In the genomic region with DNA sequence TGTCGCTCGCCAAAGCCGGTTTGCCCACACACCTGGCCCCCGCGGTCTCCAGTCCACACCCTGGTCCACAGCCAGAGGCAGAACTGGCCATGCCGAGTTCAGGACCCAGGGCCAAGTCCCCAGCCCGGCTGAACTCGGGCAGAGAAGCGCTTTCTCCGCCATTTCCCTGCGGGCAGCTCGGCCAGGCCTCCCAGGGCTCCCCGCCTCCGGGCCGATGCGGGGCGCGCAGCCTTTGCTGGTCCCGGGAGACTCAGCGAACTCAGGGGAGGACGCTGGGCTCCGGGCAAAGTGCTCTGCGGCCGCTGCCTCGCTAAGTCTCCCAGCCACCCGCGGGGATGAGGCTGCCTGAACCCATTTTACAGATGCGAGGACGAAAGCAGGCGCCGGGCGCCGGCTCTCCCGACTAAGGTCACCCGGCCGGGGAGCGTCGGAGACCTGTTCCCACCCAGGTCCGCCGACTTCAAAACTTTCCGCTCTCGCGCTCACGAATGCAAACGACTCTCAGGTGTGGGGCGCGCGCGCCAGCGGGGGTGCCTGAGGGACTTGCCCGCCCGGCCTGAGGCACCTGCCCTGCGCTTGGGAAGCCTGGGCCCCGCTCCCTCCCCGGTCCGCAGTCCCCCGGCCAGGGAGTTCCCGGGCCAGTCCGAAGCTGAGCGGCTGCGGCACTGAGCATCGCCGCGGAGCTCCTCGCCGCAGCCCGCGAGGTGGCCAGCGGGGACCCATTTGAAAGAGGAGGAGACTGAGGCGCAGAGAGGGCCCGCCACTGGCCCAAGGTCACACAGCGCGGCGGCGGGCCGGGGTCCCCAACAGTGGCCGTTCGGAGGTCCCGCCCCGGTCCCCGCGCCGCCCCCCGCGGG, we compare ENCODE assay signal across 8 cellular contexts. TPM values are rescaled to one million over a fixed set of nuclear protein-coding genes. Genes with fewer than 3 reads are reported as not detected.
A peak's percentile ranks its signal among the peaks of the same experiment; 100 is the strongest.
DNase-seq lines count a peak whose midpoint lies in the region; ATAC-seq, FAIRE-seq and TF ChIP-seq lines count a peak whose summit lies in the region.

No MANE protein-coding gene starts in this region.

- no peaks in the 10 kb centered on the region for H4K20me1 ChIP-seq in keratinocyte (ENCODE audit: control insufficient read depth, extremely low read depth, insufficient read depth, low read length)

- H3K9me1 ChIP-seq in keratinocyte (ENCODE audit: control insufficient read depth, extremely low read depth, insufficient read depth, low read length), result no peaks in the 10 kb centered on the region

- peak; percentile 68 for DNase-seq in GM12865 (ENCODE audit: low read depth)
- no peak for DNase-seq in keratinocyte (ENCODE audit: low read depth, low spot score)
- DNase-seq in stimulated activated CD8-positive, alpha-beta memory T cell treated with anti-CD3 and anti-CD28 coated beads, Interleukin-2, amount 100 ng/mL, for 48 hours (ENCODE audit: low read depth in 2 of 2), result peak; percentile 17 to 22
- no peak for DNase-seq in cerebellum (ENCODE audit: low spot score)
- no peak for DNase-seq in NCI-H2107 treated with DMSO at 0.1 percent for 48 hours (lab: John Stamatoyannopoulos, UW; ENCODE audit: unreplicated experiment)

- no peak overlapping the region for H3K9ac ChIP-seq in keratinocyte (ENCODE audit: control insufficient read depth, extremely low read depth, insufficient read depth, low read length)

- H3K36me3 Mint-ChIP-seq in activated naive CD4-positive, alpha-beta T cell treated with anti-CD3 and anti-CD28 coated beads, Interleukin-2, amount 50 U/mL, for 24 hours, result no peaks in the 10 kb centered on the region

- no peak overlapping the region for H3K27ac Mint-ChIP-seq in activated naive CD4-positive, alpha-beta T cell treated with anti-CD3 and anti-CD28 coated beads, Interleukin-2, amount 50 U/mL, for 24 hours

- H3K9me3 ChIP-seq in KOPT-K1 (ENCODE audit: insufficient read depth, low read length, poor library complexity, severe bottlenecking) (no peaks in the 10 kb centered on the region), keratinocyte (ENCODE audit: control insufficient read depth, low read depth, low read length) (no peaks in the 10 kb centered on the region)

- TF ChIP-seq CTCF in GM12865 (IDR thresholded peaks at IDR 0.05; ENCODE audit: insufficient read depth, low read depth, low read length, missing control alignments), result no peak
- TF ChIP-seq CTCF in keratinocyte (optimal IDR thresholded peaks at IDR 0.05 in 1 of 3, IDR thresholded peaks at IDR 0.05 in 1 of 3, conservative IDR thresholded peaks at IDR 0.05 in 1 of 3; ENCODE audit: extremely low read depth in 1 of 3, insufficient read depth in 2 of 3, low read length in 3 of 3), result no peak

- H3K36me3 ChIP-seq in KOPT-K1 (ENCODE audit: insufficient read depth, low read length) (peaks cover 28% of the 10 kb centered on the region), keratinocyte (ENCODE audit: control insufficient read depth in 2 of 2, extremely low read depth in 1 of 2, insufficient read depth in 2 of 2, low read length in 2 of 2) (no peaks in the 10 kb centered on the region)

- no peak for FAIRE-seq in keratinocyte (lab: Jason Lieb, UNC)

- peak overlapping the region; percentile 94 for H3K27ac ChIP-seq in KOPT-K1 (ENCODE audit: low read depth, low read length, poor library complexity, severe bottlenecking)
- H3K27ac ChIP-seq in keratinocyte (ENCODE audit: control insufficient read depth, insufficient read depth, low read length), result no peak overlapping the region

- ATAC-seq in GM21786 (IDR thresholded peaks at IDR 0.05; ENCODE audit: unreplicated experiment), result peak; percentile 30

- no peaks in the 10 kb centered on the region for H3K79me2 ChIP-seq in keratinocyte (ENCODE audit: control insufficient read depth, insufficient read depth, low read length)

- peaks cover 6% of the 10 kb centered on the region for H3K4me1 Mint-ChIP-seq in activated naive CD4-positive, alpha-beta T cell treated with anti-CD3 and anti-CD28 coated beads, Interleukin-2, amount 50 U/mL, for 24 hours

- no peaks in the 10 kb centered on the region for H3K4me1 ChIP-seq in keratinocyte (ENCODE audit: control insufficient read depth, extremely low read depth, insufficient read depth, low read length)

- H3K4me2 ChIP-seq in keratinocyte (ENCODE audit: control insufficient read depth, extremely low read depth, insufficient read depth, low read depth, low read length), result peak overlapping the region; percentile 51

- peak overlapping the region; percentile 85 for H3K4me3 Mint-ChIP-seq in activated naive CD4-positive, alpha-beta T cell treated with anti-CD3 and anti-CD28 coated beads, Interleukin-2, amount 50 U/mL, for 24 hours

- dilution Hi-C loops in keratinocyte (cut with MboI; ENCODE audit: extremely low pct_ligation_motif_present, low sequenced_read_pairs), result no loop called here

- peaks cover 66% of the 10 kb centered on the region for H3K27me3 ChIP-seq in keratinocyte (ENCODE audit: control insufficient read depth, extremely low read depth, insufficient read depth, low read length)

- H3K9me3 Mint-ChIP-seq in activated naive CD4-positive, alpha-beta T cell treated with anti-CD3 and anti-CD28 coated beads, Interleukin-2, amount 50 U/mL, for 24 hours, result no peaks in the 10 kb centered on the region

- H2AFZ ChIP-seq in keratinocyte (ENCODE audit: control insufficient read depth, low read length), result no peak overlapping the region

- H3K4me3 ChIP-seq in GM12865 (ENCODE audit: low read depth, low read length) (peak overlapping the region; percentile 71), keratinocyte (ENCODE audit: control insufficient read depth in 2 of 3, extremely low read depth in 1 of 3, insufficient read depth in 2 of 3, low read depth in 1 of 3, low read length in 3 of 3) (peak overlapping the region; percentile 18 to 42 (median 27))

- peaks cover 21% of the 10 kb centered on the region for H3K27me3 Mint-ChIP-seq in activated naive CD4-positive, alpha-beta T cell treated with anti-CD3 and anti-CD28 coated beads, Interleukin-2, amount 50 U/mL, for 24 hours

RNA-seq across cellular contexts. Expression of a gene that starts 0.6 kb away (rescaled TPM):
- 0.05 to 0.14 TPM in 2 of 3 replicates, not detected in the other for polyA plus RNA-seq in keratinocyte
- not detected for polyA plus RNA-seq in keratinocyte (2011; ENCODE audit: low read depth)
- polyA plus RNA-seq in keratinocyte (2011; cell fraction: cytosol; rRNA removed), result 0.07 and 0.09 TPM in 2 replicates
- 0.15 TPM in 2 replicates for polyA plus RNA-seq in keratinocyte (2011; cell fraction: nucleus; rRNA removed)
- 0.14 TPM in 1 of 2 replicates, not detected in the other for polyA plus RNA-seq in keratinocyte (2012; ENCODE audit: low replicate concordance)
- polyA minus RNA-seq in keratinocyte, result not detected in 3 replicates
- polyA minus RNA-seq in keratinocyte (2011; cell fraction: cytosol; rRNA and poly(A)+ RNA removed), result not detected
- polyA minus RNA-seq in keratinocyte (2011; cell fraction: nucleus; rRNA and poly(A)+ RNA removed), result not detected in 2 replicates
- total RNA-seq in cerebellum, result 6.2 TPM

Comparison
In these comparisons a context has a peak if more than half of its experiments do, and no peak if none do; other contexts are left out.
1. DNase-seq: peak in GM12865 (single experiment) and stimulated activated CD8-positive, alpha-beta memory T cell treated with anti-CD3 and anti-CD28 coated beads, Interleukin-2, amount 100 ng/mL, for 48 hours (2 of 2); none in keratinocyte (single experiment), cerebellum (single experiment) and NCI-H2107 treated with DMSO at 0.1 percent for 48 hours (single experiment).